Comparison of ENCODE assay signal across 8 cellular contexts in the genomic region with DNA sequence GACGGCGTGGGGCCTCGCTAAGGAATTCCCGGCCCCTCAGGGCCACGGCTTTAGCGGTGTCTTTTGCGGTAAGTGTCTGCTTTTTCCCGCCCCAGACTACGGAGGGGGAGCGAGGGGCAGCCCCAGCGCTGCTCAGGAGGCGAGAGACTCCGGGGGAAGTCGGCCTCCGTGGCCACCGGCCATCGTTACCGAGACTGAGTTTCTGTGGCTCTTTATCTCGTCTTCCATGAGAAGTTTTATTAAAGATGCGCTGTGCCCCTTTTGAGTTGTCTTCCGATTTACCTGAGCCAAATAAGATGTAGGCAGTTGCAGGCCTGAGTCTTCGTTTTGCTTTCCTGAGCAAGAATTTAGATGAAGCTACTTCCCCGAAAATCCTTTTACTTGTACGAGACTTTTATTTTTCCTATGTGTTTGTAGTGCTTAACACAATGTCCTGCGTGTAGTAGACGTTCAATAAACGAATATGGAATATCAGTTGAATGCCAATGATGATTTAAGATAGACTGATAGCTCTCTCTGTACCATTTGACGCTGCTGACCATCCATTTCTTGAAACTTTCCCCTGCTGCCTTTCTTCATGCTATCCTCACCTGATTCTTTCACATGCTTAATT. TPM values are rescaled to one million over a fixed set of nuclear protein-coding genes. Genes with fewer than 3 reads are reported as not detected.
DNase-seq lines count a peak whose midpoint lies in the region; ATAC-seq and TF ChIP-seq lines count a peak whose summit lies in the region.

No MANE protein-coding gene starts in this region.

- H3K4me1 ChIP-seq in SK-N-SH (ENCODE audit: control insufficient read depth in 1 of 2, insufficient read depth in 2 of 2, low read depth in 1 of 2, low read length in 1 of 2) = peaks cover 7 to 14% of the 10 kb centered on the region in 2 experiments

- H3K36me3 ChIP-seq in SK-N-SH (replicated peaks in 1 of 2; ENCODE audit: control insufficient read depth in 1 of 2, insufficient read depth in 2 of 2, low read length in 1 of 2) = peaks cover 3 to 4% of the 10 kb centered on the region in 2 experiments

- intact Hi-C loops in left ventricle myocardium superior (cut with micrococcal nuclease) = loop anchor here (5.0 kb wide), 1 partner anchor 111 kb away; no protein-coding TSS in a partner anchor

- peaks cover 26% of the 10 kb centered on the region for H4K20me1 ChIP-seq in SK-N-SH (ENCODE audit: insufficient read depth)

- CTCF ChIA-PET in SK-N-SH (lab: Yijun Ruan, JAX) (interaction anchor here (0.9 to 2.3 kb wide), 3 partner anchors 9 to 835 kb away, joined by 3 to 6 read pairs (median 4); no protein-coding TSS in a partner anchor), HEK293T (lab: Yijun Ruan, JAX) (no interaction called here)

- H3K4me2 ChIP-seq in SK-N-SH = peak overlapping the region; percentile 89

- POLR2A ChIA-PET in SK-N-SH (lab: Yijun Ruan, JAX) (interaction anchor here (0.9 to 2.7 kb wide), 4 partner anchors 12 to 843 kb away, joined by 3 to 18 read pairs (median 6); partner anchors contain the start of genes BAZ1A, BRMS1L and FAM177A1), HEK293T (lab: Yijun Ruan, JAX) (interaction anchor here (0.5 to 4.0 kb wide), 21 partner anchors 10 to 268 kb away, joined by 3 to 37 read pairs (median 4); partner anchors contain the start of genes BAZ1A, FAM177A1, PPP2R3C and PRORP)

- peak overlapping the region; percentile 72 to 83 for H3K4me3 ChIP-seq in SK-N-SH (ENCODE audit: low read depth in 2 of 2, low read length in 1 of 2)

- under 1% methylated on average over 19 of the region's 28 CpGs for WGBS in SK-N-SH (ENCODE audit: low lambda C conversion rate)

- peak overlapping the region; percentile 84 for H2AFZ ChIP-seq in SK-N-SH (ENCODE audit: low read depth)

- no peaks in the 10 kb centered on the region for H3K9me3 ChIP-seq in SK-N-SH

- TF ChIP-seq RAD21 in SK-N-SH (IDR thresholded peaks at IDR 0.05; ENCODE audit: low read length) = no peak

- ATAC-seq in GM18858 (IDR thresholded peaks at IDR 0.05; ENCODE audit: unreplicated experiment) (peak; percentile 1), HG02840 (IDR thresholded peaks at IDR 0.05; ENCODE audit: low FRiP score, unreplicated experiment) (peak; percentile 11), left ventricle myocardium superior (peak; percentile 31)
- ATAC-seq in stimulated activated naive CD8-positive, alpha-beta T cell treated with anti-CD3 and anti-CD28 coated beads, Interleukin-15, Interleukin-2, amounts not matched to agents 100 U/mL and 50 U/mL, for 24 hours = peak; percentile 10

- H3K9ac ChIP-seq in SK-N-SH = peak overlapping the region; percentile 95

- H3K27me3 ChIP-seq in SK-N-SH (ENCODE audit: insufficient read depth) = no peaks in the 10 kb centered on the region

- no peak for TF ChIP-seq EP300 in SK-N-SH (IDR thresholded peaks at IDR 0.05; ENCODE audit: borderline replicate concordance in 1 of 2, low read depth in 1 of 2, low read length in 1 of 2)

- H3F3A ChIP-seq in SK-N-SH (replicated peaks; ENCODE audit: insufficient read depth) = peaks cover 22% of the 10 kb centered on the region

- TF ChIP-seq CTCF in SK-N-SH (IDR thresholded peaks at IDR 0.05) = no peak

- no peaks in the 10 kb centered on the region for H3K9me2 ChIP-seq in SK-N-SH

- no peak for DNase-seq in SK-N-SH
- no peak for DNase-seq in left ventricle myocardium superior
- no peak for DNase-seq in stimulated activated naive CD8-positive, alpha-beta T cell treated with anti-CD3 and anti-CD28 coated beads, Interleukin-15, Interleukin-2, amounts not matched to agents 100 U/mL and 50 U/mL, for 24 hours
- DNase-seq in NCI-H1417 (lab: John Stamatoyannopoulos, UW) = no peak
- DNase-seq in HEK293T (ENCODE audit: extremely low spot score) = no peak
- DNase-seq in NCI-H2171 (lab: John Stamatoyannopoulos, UW) = no peak

- peaks cover 86% of the 10 kb centered on the region for H3K79me2 ChIP-seq in SK-N-SH (ENCODE audit: insufficient read depth)

- H3K27ac ChIP-seq in SK-N-SH (ENCODE audit: low read depth in 2 of 2, low read length in 1 of 2) = peak overlapping the region; percentile 98 to 100

TF ChIP-seq in SK-N-SH, 30 proteins besides CTCF, POLR2A, EP300 and RAD21:
- TF ChIP-seq ELF1 (IDR thresholded peaks at IDR 0.05) (0 out of 2 replicates have a peak, but pooled peaks have one; percentile 6), MXI1 (IDR thresholded peaks at IDR 0.05; ENCODE audit: low read depth, low read length) (no peak), YY1 (IDR thresholded peaks at IDR 0.05; ENCODE audit: low read depth) (peak; percentile 9; the same call in 1 of the 2 replicates)
- TF ChIP-seq, protein P1, sequence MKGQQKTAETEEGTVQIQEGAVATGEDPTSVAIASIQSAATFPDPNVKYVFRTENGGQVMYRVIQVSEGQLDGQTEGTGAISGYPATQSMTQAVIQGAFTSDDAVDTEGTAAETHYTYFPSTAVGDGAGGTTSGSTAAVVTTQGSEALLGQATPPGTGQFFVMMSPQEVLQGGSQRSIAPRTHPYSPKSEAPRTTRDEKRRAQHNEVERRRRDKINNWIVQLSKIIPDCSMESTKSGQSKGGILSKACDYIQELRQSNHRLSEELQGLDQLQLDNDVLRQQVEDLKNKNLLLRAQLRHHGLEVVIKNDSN (IDR thresholded peaks at IDR 0.05; ENCODE audit: borderline replicate concordance, low read depth) = no peak

TF ChIP-seq in HEK293T, 16 proteins besides CTCF, POLR2A, EP300 and RAD21:
- TF ChIP-seq ELF4 (IDR thresholded peaks at IDR 0.05) = no peak
- TF ChIP-seq PKNOX1 (IDR thresholded peaks at IDR 0.05) = no peak
- no peak for TF ChIP-seq ZNF384 (IDR thresholded peaks at IDR 0.05)
- no peak for TF ChIP-seq ARNT (IDR thresholded peaks at IDR 0.05)
- no peak for TF ChIP-seq NFRKB (IDR thresholded peaks at IDR 0.05)
- TF ChIP-seq BHLHE40 (IDR thresholded peaks at IDR 0.05; ENCODE audit: borderline replicate concordance) = no peak
- no peak for TF ChIP-seq L3MBTL2 (conservative IDR thresholded peaks at IDR 0.05)
- no peak for TF ChIP-seq FOXA1 (IDR thresholded peaks at IDR 0.05)

RNA-seq across cellular contexts. Expression of gene SRP54, which starts 0.5 kb away (rescaled TPM):
- polyA plus RNA-seq in SK-N-SH (2012; rRNA removed) = 31.6 and 39.5 TPM in 2 replicates
- 38.2 and 50.5 TPM in 2 replicates for polyA plus RNA-seq in SK-N-SH (2012; cell fraction: cytosol; rRNA removed)
- polyA plus RNA-seq in SK-N-SH (2012; cell fraction: nucleus; rRNA removed) = 38.8 and 56.5 TPM in 2 replicates
- 28.6 TPM for total RNA-seq in left ventricle myocardium superior
